Comparison of ENCODE assay signal across 8 cellular contexts in the genomic region with DNA sequence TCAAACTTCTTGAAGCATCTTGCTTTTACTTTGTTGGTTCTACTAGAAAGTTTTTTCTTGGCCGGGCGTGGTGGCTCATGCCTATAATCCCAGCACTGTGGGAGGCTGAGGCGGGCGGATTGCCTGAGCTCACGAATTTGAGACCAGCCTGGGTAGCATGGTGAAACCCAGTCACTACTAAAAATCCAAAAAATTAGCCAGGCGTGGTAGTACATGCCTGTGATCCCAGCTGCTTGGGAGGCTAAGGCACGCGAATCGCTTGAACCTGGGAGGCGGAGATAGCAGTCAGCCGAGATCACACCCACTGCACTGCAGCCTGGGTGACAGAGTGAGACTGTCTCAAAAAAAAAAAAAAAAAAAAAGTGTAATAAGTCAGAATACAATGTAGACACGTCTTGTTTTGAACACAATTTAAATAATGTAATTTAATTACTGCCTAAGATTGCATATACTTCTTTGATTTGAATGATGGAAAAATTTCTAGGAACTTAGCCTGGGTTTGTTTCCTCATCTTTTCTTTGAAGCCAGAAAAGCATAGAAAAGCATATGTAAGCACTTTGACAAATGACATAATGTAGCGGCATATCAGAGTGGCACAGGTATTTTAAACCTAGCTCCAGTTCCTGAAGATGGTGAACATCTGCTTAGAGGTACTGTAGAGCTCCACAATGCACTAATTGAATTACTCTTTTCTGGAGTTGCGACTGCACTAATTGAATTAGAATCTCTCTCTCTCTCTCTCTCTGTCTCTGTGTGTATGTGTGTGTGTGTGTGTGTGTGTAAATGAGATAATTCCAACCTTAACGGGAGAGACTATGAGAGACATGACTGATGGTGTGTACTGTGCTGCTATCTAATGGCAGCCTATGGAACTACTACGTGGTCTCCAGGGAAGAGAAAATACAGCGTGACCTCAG.
DNase-seq lines count a peak whose midpoint lies in the region; ATAC-seq, FAIRE-seq and TF ChIP-seq lines count a peak whose summit lies in the region.

No MANE protein-coding gene starts in this region.

- H3K4me3 Mint-ChIP-seq in stimulated activated effector memory CD8-positive, alpha-beta T cell treated with anti-CD3 and anti-CD28 coated beads, Interleukin-12 subunit alpha, Interleukin-12 subunit beta, amount 100 ng/mL, for 72 hours = no peak overlapping the region

- no peaks in the 10 kb centered on the region for H3K36me3 Mint-ChIP-seq in stimulated activated effector memory CD8-positive, alpha-beta T cell treated with anti-CD3 and anti-CD28 coated beads, Interleukin-12 subunit alpha, Interleukin-12 subunit beta, amount 100 ng/mL, for 72 hours

- no peak overlapping the region for H3K9ac ChIP-seq in OCI-LY1 (ENCODE audit: low read length)

- H2AFZ ChIP-seq in OCI-LY1 (ENCODE audit: low read length) = no peak overlapping the region

- no peaks in the 10 kb centered on the region for H4K20me1 ChIP-seq in OCI-LY1 (ENCODE audit: insufficient read depth, low read length)

- no peaks in the 10 kb centered on the region for H3F3A ChIP-seq in OCI-LY1 (ENCODE audit: insufficient read depth, low read length)

- H3K27me3 ChIP-seq in OCI-LY1 (ENCODE audit: insufficient read depth, low read length) = no peaks in the 10 kb centered on the region

- H3K4me1 ChIP-seq in OCI-LY1 (ENCODE audit: insufficient read depth, low read length, severe bottlenecking) = no peaks in the 10 kb centered on the region

- H3K4me1 Mint-ChIP-seq in stimulated activated effector memory CD8-positive, alpha-beta T cell treated with anti-CD3 and anti-CD28 coated beads, Interleukin-12 subunit alpha, Interleukin-12 subunit beta, amount 100 ng/mL, for 72 hours = peaks cover 13% of the 10 kb centered on the region

- H3K79me2 ChIP-seq in OCI-LY1 (ENCODE audit: insufficient read depth, low read length) = no peaks in the 10 kb centered on the region

- H3K27ac Mint-ChIP-seq in stimulated activated effector memory CD8-positive, alpha-beta T cell treated with anti-CD3 and anti-CD28 coated beads, Interleukin-12 subunit alpha, Interleukin-12 subunit beta, amount 100 ng/mL, for 72 hours = no peak overlapping the region

- H3K4me2 ChIP-seq in OCI-LY1 (ENCODE audit: low read length) = no peak overlapping the region

- no peak overlapping the region for H3K4me3 ChIP-seq in OCI-LY1 (ENCODE audit: low read depth, low read length, poor library complexity, severe bottlenecking)

- FAIRE-seq in HTR-8/SVneo (lab: Jason Lieb, UNC) = peak; percentile 69

- no peak overlapping the region for H3K27ac ChIP-seq in OCI-LY1 (ENCODE audit: low read depth, low read length, poor library complexity, severe bottlenecking)

- peak; percentile 51 to 58 for ATAC-seq in activated CD4-positive, CD25-positive, alpha-beta regulatory T cell treated with anti-CD3 and anti-CD28 coated beads, Interleukin-2, amount 50 U/mL, for 24 hours
- ATAC-seq in stimulated activated effector memory CD8-positive, alpha-beta T cell treated with anti-CD3 and anti-CD28 coated beads, Interleukin-12 subunit alpha, Interleukin-12 subunit beta, amount 100 ng/mL, for 72 hours = peak; percentile 80
- ATAC-seq in HG02798 (IDR thresholded peaks at IDR 0.05; ENCODE audit: poor library complexity, unreplicated experiment) = no peak

- DNase-seq in activated CD4-positive, CD25-positive, alpha-beta regulatory T cell treated with anti-CD3 and anti-CD28 coated beads, Interleukin-2, amount 50 U/mL, for 72 hours = no peak
- DNase-seq in HTR-8/SVneo (ENCODE audit: insufficient read length, low spot score) (peak; percentile 52), T47D (ENCODE audit: low read depth in 1 of 2, low spot score in 1 of 2) (peak; percentile 34 to 85), inferior parietal cortex (ENCODE audit: extremely low spot score) (peak; percentile 78)
- DNase-seq in stimulated activated effector memory CD8-positive, alpha-beta T cell treated with anti-CD3 and anti-CD28 coated beads, Interleukin-12 subunit alpha, Interleukin-12 subunit beta, amount 100 ng/mL, for 72 hours (ENCODE audit: low spot score in 2 of 2) = no peak

- H3K9me2 ChIP-seq in OCI-LY1 (ENCODE audit: low read depth, low read length) = no peaks in the 10 kb centered on the region

- no peaks in the 10 kb centered on the region for H3K9me3 ChIP-seq in OCI-LY1 (ENCODE audit: low read length)

- no peaks in the 10 kb centered on the region for H3K36me3 ChIP-seq in OCI-LY1 (ENCODE audit: insufficient read depth, low read length)

- peak; percentile 45 for TF ChIP-seq CTCF in OCI-LY1 (IDR thresholded peaks at IDR 0.05; ENCODE audit: low read length)

- in situ Hi-C loops in T47D (cut with HindIII; ENCODE audit: low pct_unique_long_range_greater_than_20kb, low sequenced_read_pairs) = no loop called here

- no peaks in the 10 kb centered on the region for H3K9me3 Mint-ChIP-seq in stimulated activated effector memory CD8-positive, alpha-beta T cell treated with anti-CD3 and anti-CD28 coated beads, Interleukin-12 subunit alpha, Interleukin-12 subunit beta, amount 100 ng/mL, for 72 hours

Comparison
In these comparisons a context has a peak if more than half of its experiments do, and no peak if none do; other contexts are left out.
1. DNase-seq: peak in HTR-8/SVneo (single experiment), T47D (2 of 2) and inferior parietal cortex (single experiment); none in activated CD4-positive, CD25-positive, alpha-beta regulatory T cell treated with anti-CD3 and anti-CD28 coated beads, Interleukin-2, amount 50 U/mL, for 72 hours (single experiment) and stimulated activated effector memory CD8-positive, alpha-beta T cell treated with anti-CD3 and anti-CD28 coated beads, Interleukin-12 subunit alpha, Interleukin-12 subunit beta, amount 100 ng/mL, for 72 hours (0 of 2).